Comparison of ENCODE assay signal across 1 cellular context in genomic region chr1:16904560-16905111, GRCh38.
TF ChIP-seq lines count a peak whose summit lies in the region.

No MANE protein-coding gene starts in this region.

TF ChIP-seq in GM12878, 131 proteins besides CTCF, POLR2A, EP300 and RAD21 (continued from another document):
- TF ChIP-seq, protein P1, sequence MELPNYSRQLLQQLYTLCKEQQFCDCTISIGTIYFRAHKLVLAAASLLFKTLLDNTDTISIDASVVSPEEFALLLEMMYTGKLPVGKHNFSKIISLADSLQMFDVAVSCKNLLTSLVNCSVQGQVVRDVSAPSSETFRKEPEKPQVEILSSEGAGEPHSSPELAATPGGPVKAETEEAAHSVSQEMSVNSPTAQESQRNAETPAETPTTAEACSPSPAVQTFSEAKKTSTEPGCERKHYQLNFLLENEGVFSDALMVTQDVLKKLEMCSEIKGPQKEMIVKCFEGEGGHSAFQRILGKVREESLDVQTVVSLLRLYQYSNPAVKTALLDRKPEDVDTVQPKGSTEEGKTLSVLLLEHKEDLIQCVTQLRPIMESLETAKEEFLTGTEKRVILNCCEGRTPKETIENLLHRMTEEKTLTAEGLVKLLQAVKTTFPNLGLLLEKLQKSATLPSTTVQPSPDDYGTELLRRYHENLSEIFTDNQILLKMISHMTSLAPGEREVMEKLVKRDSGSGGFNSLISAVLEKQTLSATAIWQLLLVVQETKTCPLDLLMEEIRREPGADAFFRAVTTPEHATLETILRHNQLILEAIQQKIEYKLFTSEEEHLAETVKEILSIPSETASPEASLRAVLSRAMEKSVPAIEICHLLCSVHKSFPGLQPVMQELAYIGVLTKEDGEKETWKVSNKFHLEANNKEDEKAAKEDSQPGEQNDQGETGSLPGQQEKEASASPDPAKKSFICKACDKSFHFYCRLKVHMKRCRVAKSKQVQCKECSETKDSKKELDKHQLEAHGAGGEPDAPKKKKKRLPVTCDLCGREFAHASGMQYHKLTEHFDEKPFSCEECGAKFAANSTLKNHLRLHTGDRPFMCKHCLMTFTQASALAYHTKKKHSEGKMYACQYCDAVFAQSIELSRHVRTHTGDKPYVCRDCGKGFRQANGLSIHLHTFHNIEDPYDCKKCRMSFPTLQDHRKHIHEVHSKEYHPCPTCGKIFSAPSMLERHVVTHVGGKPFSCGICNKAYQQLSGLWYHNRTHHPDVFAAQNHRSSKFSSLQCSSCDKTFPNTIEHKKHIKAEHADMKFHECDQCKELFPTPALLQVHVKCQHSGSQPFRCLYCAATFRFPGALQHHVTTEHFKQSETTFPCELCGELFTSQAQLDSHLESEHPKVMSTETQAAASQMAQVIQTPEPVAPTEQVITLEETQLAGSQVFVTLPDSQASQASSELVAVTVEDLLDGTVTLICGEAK (IDR thresholded peaks at IDR 0.05; ENCODE audit: borderline replicate concordance): peak; percentile 83
- TF ChIP-seq HDGF (IDR thresholded peaks at IDR 0.05) (peak; percentile 68; the same call in 1 of the 2 replicates), TCF12 (IDR thresholded peaks at IDR 0.05; ENCODE audit: low read depth, low read length) (no peak), CHD1 (IDR thresholded peaks at IDR 0.05; ENCODE audit: low read depth, low read length) (0 out of 2 replicates have a peak, but pooled peaks have one; percentile 16), EZH2 (IDR thresholded peaks at IDR 0.05; ENCODE audit: borderline replicate concordance, control insufficient read depth, low read depth, low read length) (no peak), PAX5 (IDR thresholded peaks at IDR 0.05; ENCODE audit: borderline replicate concordance, low read depth, low read length) (no peak), TAF1 (IDR thresholded peaks at IDR 0.05; ENCODE audit: borderline replicate concordance, low read depth, low read length) (peak; percentile 45; the same call in 1 of the 2 replicates), SRF (IDR thresholded peaks at IDR 0.05; ENCODE audit: low read depth in 2 of 2, low read length in 2 of 2) (peak in 1 of 2 experiments; percentile 73; a peak in 2 of 4 replicates), CREB1 (IDR thresholded peaks at IDR 0.05; ENCODE audit: low read depth) (peak; percentile 86), CREM (IDR thresholded peaks at IDR 0.05; ENCODE audit: low read depth) (peak; percentile 89), PKNOX1 (IDR thresholded peaks at IDR 0.05) (peak; percentile 65), SPI1 (IDR thresholded peaks at IDR 0.05; ENCODE audit: borderline replicate concordance, insufficient read depth, low read depth, low read length) (peak; percentile 21; the same call in 1 of the 2 replicates), KAT2A (conservative IDR thresholded peaks at IDR 0.05; ENCODE audit: control insufficient read depth, low read depth, low read length) (no peak), ZNF207 (IDR thresholded peaks at IDR 0.05; ENCODE audit: borderline replicate concordance) (peak; percentile 95; the same call in 1 of the 2 replicates), GABPA (IDR thresholded peaks at IDR 0.05; ENCODE audit: low read depth) (peak; percentile 84), ATF7 (IDR thresholded peaks at IDR 0.05; ENCODE audit: low read depth) (peak; percentile 97), SIX5 (IDR thresholded peaks at IDR 0.05; ENCODE audit: low read depth, low read length, severe bottlenecking) (no peak)
